23 cellular contexts compared by ENCODE assay signal in the genomic region with DNA sequence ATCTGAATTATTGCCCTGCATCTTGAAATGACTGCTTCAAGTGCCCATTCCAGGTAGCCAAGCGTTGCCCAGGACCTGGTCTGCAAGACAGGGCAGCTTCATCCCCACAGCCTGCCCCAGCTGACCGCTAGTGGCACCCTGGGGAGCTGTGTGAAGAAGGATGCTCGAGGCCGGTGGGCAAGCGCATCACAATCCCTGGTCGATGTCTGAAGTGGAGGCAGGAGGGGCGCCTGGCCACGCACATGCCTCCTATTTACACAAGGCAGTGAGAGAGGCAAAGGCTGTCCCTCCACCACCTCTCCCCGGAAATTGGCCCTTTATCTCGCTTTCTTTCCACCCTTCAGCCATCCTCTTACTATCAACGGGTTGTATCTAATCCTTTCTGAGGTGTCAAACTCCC. TPM values are rescaled to one million over a fixed set of nuclear protein-coding genes. Genes with fewer than 3 reads are reported as not detected.
DNase-seq lines count a peak whose midpoint lies in the region; ATAC-seq, FAIRE-seq and TF ChIP-seq lines count a peak whose summit lies in the region.
"Had no signal": no experiment of that assay in that cellular context is flagged by ENCODE, and none has a peak within 500 bp of the region (broad histone marks: within the 10 kb centered on the region; RNA-seq: fewer than 3 reads in every experiment).

No MANE protein-coding gene starts in this region.

- no peak overlapping the region for H2BK12ac ChIP-seq in trophoblast cell (ENCODE audit: low read length)

- peak; percentile 61 for ATAC-seq in K562
- ATAC-seq: CD8-positive, alpha-beta T cell; T-helper 17 cell had no signal

- no peaks in the 10 kb centered on the region for H3K9me2 ChIP-seq in Karpas-422 (replicated peaks; ENCODE audit: insufficient read depth, low read length)

- no peak overlapping the region for H3K18ac ChIP-seq in trophoblast cell (ENCODE audit: low read length)

- H2AFZ ChIP-seq in Karpas-422 (ENCODE audit: low read length) (no peak overlapping the region), K562 (ENCODE audit: low read depth, low read length) (peak overlapping the region; percentile 42), trophoblast cell (ENCODE audit: insufficient read depth, low read length, poor library complexity) (no peak overlapping the region)

- H3K79me2 ChIP-seq in Karpas-422 (ENCODE audit: low read length) = no peaks in the 10 kb centered on the region
- no peaks in the 10 kb centered on the region for H3K79me2 ChIP-seq in K562 (ENCODE audit: control insufficient read depth, insufficient read depth, low read length)
- no peaks in the 10 kb centered on the region for H3K79me2 ChIP-seq in trophoblast cell (ENCODE audit: control insufficient read depth, insufficient read depth, low read length, poor library complexity)

- H3K4me1 ChIP-seq in Karpas-422 (ENCODE audit: low read length) (no peaks in the 10 kb centered on the region), K562 (replicated peaks in 1 of 2; ENCODE audit: control insufficient read depth in 2 of 2, insufficient read depth in 2 of 2, low read length in 2 of 2) (peaks cover 7 to 11% of the 10 kb centered on the region in 2 experiments; a peak in 4 of 5 replicates), trophoblast cell (ENCODE audit: control insufficient read depth in 1 of 2, insufficient read depth in 2 of 2, low read length in 2 of 2) (no peaks in the 10 kb centered on the region)
- H3K4me1 ChIP-seq: Peyer's patch had no signal

- H3K9me1 ChIP-seq in K562 (ENCODE audit: control insufficient read depth, insufficient read depth, low read length) = no peaks in the 10 kb centered on the region

- no TSS peak for BruUV-seq in K562 (replicated peaks; lab: Mats Ljungman, UMichigan)

- H4K20me1 ChIP-seq in Karpas-422 (ENCODE audit: insufficient read depth, low read depth, low read length) = no peaks in the 10 kb centered on the region
- H4K20me1 ChIP-seq in K562 (replicated peaks; ENCODE audit: control insufficient read depth, insufficient read depth, low read length) = no peaks in the 10 kb centered on the region

- TF ChIP-seq CTCF in K562 (IDR thresholded peaks at IDR 0.05 in 2 of 3, conservative IDR thresholded peaks at IDR 0.05 in 1 of 3; ENCODE audit: insufficient read depth in 2 of 3, low read depth in 1 of 3, low read length in 3 of 3) = no peak

- WGBS in K562 (ENCODE audit: insufficient coverage, low coverage, missing lambda C conversion rate) = 20% methylated on average over 11 of the region's 11 CpGs
- no CpG with 5 or more reads among the region's 11 CpGs for WGBS in trophoblast cell (ENCODE audit: extremely low coverage, insufficient coverage, insufficient read length)

- peak overlapping the region; percentile 82 for H3K23ac ChIP-seq in trophoblast cell (ENCODE audit: low read length)

- H3K27ac ChIP-seq in Karpas-422 (ENCODE audit: low read length) (no peak overlapping the region), K562 (ENCODE audit: extremely low read depth, low read depth, low read length) (no peak overlapping the region), trophoblast cell (ENCODE audit: low read depth, low read length) (no peak overlapping the region)
- H3K27ac ChIP-seq: Peyer's patch had no signal

- DNase-seq in DMS53 (lab: John Stamatoyannopoulos, UW) (peak; percentile 43), DMS53 treated with DMSO at 0.1 percent for 48 hours (lab: John Stamatoyannopoulos, UW; ENCODE audit: unreplicated experiment) (no peak), Karpas-422 (peak; percentile 25), K562 (ENCODE audit: extremely low read depth in 1 of 4, low spot score in 3 of 4) (no peak), trophoblast cell (no peak), glomerular visceral epithelial cell (ENCODE audit: extremely low spot score) (no peak), foreskin melanocyte (no peak)
- no peak for DNase-seq in activated CD4-positive, alpha-beta T cell treated with anti-CD3 and anti-CD28 coated beads for 1 hour
- DNase-seq: 8988T; AML-193; C1 segment of cervical spinal cord; Calu3; CD8-positive, alpha-beta T cell; DMS79; H7; NCI-H1105; NCI-H1694; NCI-H2081 treated with DMSO at 0.1 percent for 48 hours; NCI-H446 treated with DMSO at 0.1 percent for 48 hours; NCI-H526 treated with DMSO at 0.1 percent for 48 hours; Peyer's patch; SW 1271; T-helper 17 cell had no signal

- in situ Hi-C loops in K562 (cut with MboI) = no loop called here

- no peak overlapping the region for H2BK120ac ChIP-seq in trophoblast cell (ENCODE audit: insufficient read depth, low read length, poor library complexity)

- H3K27me3 ChIP-seq in Karpas-422 (ENCODE audit: low read length) (no peaks in the 10 kb centered on the region), K562 (ENCODE audit: control insufficient read depth in 2 of 2, insufficient read depth in 2 of 2, low read length in 2 of 2) (no peaks in the 10 kb centered on the region), trophoblast cell (ENCODE audit: insufficient read depth, low read length) (no peaks in the 10 kb centered on the region)
- H3K27me3 ChIP-seq: Peyer's patch had no signal

- TF ChIP-seq RAD21 in K562 (CRISPR knock-in tag; conservative IDR thresholded peaks at IDR 0.05 in 1 of 2, IDR thresholded peaks at IDR 0.05 in 1 of 2) = no peak

- no peak for FAIRE-seq in K562 (lab: Jason Lieb, UNC)

- H3K4me2 ChIP-seq in Karpas-422 (ENCODE audit: low read depth, low read length, poor library complexity, severe bottlenecking) (no peak overlapping the region), K562 (ENCODE audit: insufficient read depth, low read length) (peak overlapping the region; percentile 49), trophoblast cell (ENCODE audit: low read length) (no peak overlapping the region)

- CTCF ChIA-PET in K562 (lab: Yijun Ruan, JAX; ENCODE audit: low intra/inter-chr PET ratio) = no interaction called here

- H3K79me1 ChIP-seq in trophoblast cell (ENCODE audit: low read length) = no peaks in the 10 kb centered on the region

- POLR2A ChIA-PET in K562 (lab: Yijun Ruan, JAX) = interaction anchor here (0.6 to 1.0 kb wide), 2 partner anchors 9 to 197 kb away, joined by 3 read pairs; no protein-coding TSS in a partner anchor

- no peak overlapping the region for H4K12ac ChIP-seq in trophoblast cell (ENCODE audit: low read depth, low read length)

- no peak overlapping the region for H2AK5ac ChIP-seq in trophoblast cell (ENCODE audit: low read length)

- no peak for TF ChIP-seq POLR2A in K562 (conservative IDR thresholded peaks at IDR 0.05)

- no peak for TF ChIP-seq EP300 in K562 (IDR thresholded peaks at IDR 0.05; ENCODE audit: low read length)

- no peak overlapping the region for H2BK5ac ChIP-seq in trophoblast cell (ENCODE audit: low read depth, low read length, poor library complexity)

- H3K14ac ChIP-seq in trophoblast cell (ENCODE audit: low read length) = no peak overlapping the region

- H3K9me3 ChIP-seq in Karpas-422 (ENCODE audit: low read length) (no peaks in the 10 kb centered on the region), K562 (replicated peaks; ENCODE audit: control insufficient read depth, insufficient read depth, low read depth, low read length) (no peaks in the 10 kb centered on the region), trophoblast cell (ENCODE audit: insufficient read depth, low read depth, low read length) (no peaks in the 10 kb centered on the region)
- H3K9me3 ChIP-seq: Peyer's patch had no signal

- H4K91ac ChIP-seq in trophoblast cell (ENCODE audit: low read depth, low read length) = no peak overlapping the region

- H3K4me3 ChIP-seq in Karpas-422 (ENCODE audit: low read length) (no peak overlapping the region), K562 (no peak overlapping the region), trophoblast cell (ENCODE audit: low read depth, low read length) (no peak overlapping the region)
- H3K4me3 ChIP-seq: Peyer's patch had no signal

- H3K4ac ChIP-seq in trophoblast cell (ENCODE audit: low read depth, low read length) = no peak overlapping the region

- intact Hi-C loops in K562 (cut with micrococcal nuclease) = no loop called here

- H3K36me3 ChIP-seq in Karpas-422 (ENCODE audit: insufficient read depth, low read length) (no peaks in the 10 kb centered on the region), K562 (ENCODE audit: control insufficient read depth, insufficient read depth, low read length) (no peaks in the 10 kb centered on the region), trophoblast cell (ENCODE audit: control insufficient read depth in 1 of 2, insufficient read depth in 2 of 2, low read length in 2 of 2) (no peaks in the 10 kb centered on the region)
- H3K36me3 ChIP-seq: Peyer's patch had no signal

- H3K9ac ChIP-seq in Karpas-422 (ENCODE audit: low read length) (no peak overlapping the region), K562 (ENCODE audit: insufficient read depth in 1 of 2, low read depth in 2 of 2, low read length in 2 of 2) (peak overlapping the region in 1 of 2 experiments; percentile 30; a peak in 1 of 4 replicates), trophoblast cell (ENCODE audit: low read length) (no peak overlapping the region)

- no peak overlapping the region for H4K8ac ChIP-seq in trophoblast cell (ENCODE audit: low read depth, low read length)

TF ChIP-seq in K562, 482 proteins besides CTCF, POLR2A, EP300 and RAD21 (continues in another document):
- TF ChIP-seq FOXA3 (CRISPR knock-in tag; conservative IDR thresholded peaks at IDR 0.05 in 1 of 2, IDR thresholded peaks at IDR 0.05 in 1 of 2) (0 out of 4 replicates have a peak, but pooled peaks of 1 of the 2 experiments have one; percentile 39), FOXK1 (CRISPR knock-in tag; IDR thresholded peaks at IDR 0.05; ENCODE audit: borderline replicate concordance) (no peak)

RNA-seq across cellular contexts. Expression of a gene that starts 28.1 kb away (rescaled TPM):
- total RNA-seq in Karpas-422 (2014; rRNA removed; shearing (Covaris generic); ENCODE audit: low replicate concordance) = 33.0 and 51.7 TPM in 2 replicates
- 41.0 and 108 TPM in 2 replicates for total RNA-seq in K562 (2011; cell fraction: chromatin; rRNA removed; ENCODE audit: low replicate concordance)
- total RNA-seq in K562 (2011; cell fraction: nucleolus; rRNA removed) = 17.0 and 21.1 TPM in 2 replicates
- 27.0 and 37.7 TPM in 2 replicates for total RNA-seq in K562 (2011; cell fraction: nucleoplasm; rRNA removed)
- total RNA-seq in K562 (2014; rRNA removed) (7.7 and 13.3 TPM in 2 replicates), K562 (2014; rRNA removed; fragmentation: Illumina TruSeq; extraction: Trizol) (8.6 and 9.7 TPM in 2 replicates), K562 (2015; rRNA removed; fragmentation: Illumina TruSeq; extraction: Trizol) (8.5 and 10.7 TPM in 2 replicates), K562 (2021) (20.4 and 26.6 TPM in 2 replicates)
- polyA plus RNA-seq in K562 (2011; rRNA removed) (12.8 and 20.2 TPM in 2 replicates), K562 (2014; fragmentation: Illumina TruSeq; extraction: Trizol) (25.7 and 32.4 TPM in 2 replicates), K562 (2014; fragmentation: Nextera tagmentation; extraction: Ambion mirVana) (1 to 10 TPM; 1.5 to 2.2 TPM), K562 (2014; rRNA removed) (12.7 and 14.5 TPM in 2 replicates)
- 7.2 and 8.7 TPM in 2 replicates for polyA plus RNA-seq in K562 (2011; cell fraction: cytosol; rRNA removed)
- 33.5 and 36.9 TPM in 2 replicates for polyA plus RNA-seq in K562 (2011; cell fraction: nucleus; rRNA removed)
- polyA plus RNA-seq in K562 (2012) = 17.5 and 25.3 TPM in 2 replicates
- polyA minus RNA-seq in K562 (2011; rRNA and poly(A)+ RNA removed) = 12.6 and 22.6 TPM in 2 replicates
- polyA minus RNA-seq in K562 (2011; cell fraction: cytosol; rRNA and poly(A)+ RNA removed) = 14.4 and 14.8 TPM in 2 replicates
- 11.4 and 23.0 TPM in 2 replicates for polyA minus RNA-seq in K562 (2011; cell fraction: nucleus; rRNA and poly(A)+ RNA removed)
- 29.5 and 31.4 TPM in 2 replicates for polyA plus RNA-seq in trophoblast cell (2013)

Comparison
In these comparisons a context has a peak if more than half of its experiments do, and no peak if none do; other contexts are left out.
1. DNase-seq: peak in DMS53 (single experiment) and Karpas-422 (single experiment); none in DMS53 treated with DMSO at 0.1 percent for 48 hours (single experiment), K562 (0 of 4), trophoblast cell (0 of 2), glomerular visceral epithelial cell (single experiment), foreskin melanocyte (single experiment) and activated CD4-positive, alpha-beta T cell treated with anti-CD3 and anti-CD28 coated beads for 1 hour (single experiment).